ENCODE assay signal across 5 cellular contexts in genomic region chr1:47059376-47059775, GRCh38.
"Had no signal": no experiment of that assay in that cellular context is flagged by ENCODE, and none has a peak within 500 bp of the region (broad histone marks: within the 10 kb centered on the region; RNA-seq: fewer than 3 reads in every experiment).

No MANE protein-coding gene starts in this region.

- ATAC-seq: GM23338, K562 had no signal

- H3K4me3 ChIP-seq: GM23338, K562 had no signal

- DNase-seq: H9, HCEC 1CT, IMR-90 had no signal
